In genomic region chr3:122414391-122414790, GRCh38 we compare ENCODE assay signal across 13 cellular contexts. TPM values are rescaled to one million over a fixed set of nuclear protein-coding genes. Genes with fewer than 3 reads are reported as not detected.
DNase-seq lines count a peak whose midpoint lies in the region; ATAC-seq, FAIRE-seq and TF ChIP-seq lines count a peak whose summit lies in the region.
"Had no signal": no experiment of that assay in that cellular context is flagged by ENCODE, and none has a peak within 500 bp of the region (broad histone marks: within the 10 kb centered on the region; RNA-seq: fewer than 3 reads in every experiment).

No MANE protein-coding gene starts in this region.

- dilution Hi-C loops in endothelial cell of umbilical vein (cut with MboI; ENCODE audit: extremely low pct_ligation_motif_present, low sequenced_read_pairs): no loop called here

- ATAC-seq in activated naive CD4-positive, alpha-beta T cell treated with anti-CD3 and anti-CD28 coated beads, Interleukin-2, amount 50 U/mL, for 72 hours: no peak
- ATAC-seq in T-helper 17 cell (no peak), Right ventricle myocardium inferior (no peak), GM21576 (IDR thresholded peaks at IDR 0.05; ENCODE audit: unreplicated experiment) (no peak)
- no peak for ATAC-seq in stimulated activated effector memory CD8-positive, alpha-beta T cell treated with anti-CD3 and anti-CD28 coated beads, Interleukin-12 subunit alpha, Interleukin-12 subunit beta, amount 100 ng/mL, for 72 hours
- ATAC-seq: Panc1 had no signal

- TF ChIP-seq CTCF in endothelial cell of umbilical vein (IDR thresholded peaks at IDR 0.05; ENCODE audit: extremely low read depth in 1 of 2, insufficient read depth in 1 of 2, low read depth in 1 of 2, low read length in 2 of 2): no peak

- no peak overlapping the region for H3K27ac Mint-ChIP-seq in activated naive CD4-positive, alpha-beta T cell treated with anti-CD3 and anti-CD28 coated beads, Interleukin-2, amount 50 U/mL, for 24 hours
- peak overlapping the region in 1 of 2 donors; percentile 96 for H3K27ac Mint-ChIP-seq in activated naive CD4-positive, alpha-beta T cell treated with anti-CD3 and anti-CD28 coated beads, Interleukin-2, amount 50 U/mL, for 72 hours
- H3K27ac Mint-ChIP-seq in T-helper 17 cell: peak overlapping the region; percentile 99
- peak overlapping the region; percentile 97 for H3K27ac Mint-ChIP-seq in stimulated activated effector memory CD8-positive, alpha-beta T cell treated with anti-CD3 and anti-CD28 coated beads, Interleukin-12 subunit alpha, Interleukin-12 subunit beta, amount 100 ng/mL, for 72 hours

- H3K9me3 Mint-ChIP-seq in activated naive CD4-positive, alpha-beta T cell treated with anti-CD3 and anti-CD28 coated beads, Interleukin-2, amount 50 U/mL, for 24 hours: no peaks in the 10 kb centered on the region
- no peaks in the 10 kb centered on the region for H3K9me3 Mint-ChIP-seq in activated naive CD4-positive, alpha-beta T cell treated with anti-CD3 and anti-CD28 coated beads, Interleukin-2, amount 50 U/mL, for 72 hours
- no peaks in the 10 kb centered on the region for H3K9me3 Mint-ChIP-seq in stimulated activated effector memory CD8-positive, alpha-beta T cell treated with anti-CD3 and anti-CD28 coated beads, Interleukin-12 subunit alpha, Interleukin-12 subunit beta, amount 100 ng/mL, for 72 hours

- no peaks in the 10 kb centered on the region for H3K9me1 ChIP-seq in endothelial cell of umbilical vein (replicated peaks; ENCODE audit: control insufficient read depth, extremely low read depth, insufficient read depth, low read length)

- H3K9me3 ChIP-seq in T-helper 17 cell (ENCODE audit: control insufficient read depth, low read length, poor library complexity, severe bottlenecking): no peaks in the 10 kb centered on the region
- no peaks in the 10 kb centered on the region for H3K9me3 ChIP-seq in endothelial cell of umbilical vein (replicated peaks; ENCODE audit: control insufficient read depth, insufficient read depth, low read length)
- H3K9me3 ChIP-seq: sigmoid colon, upper lobe of left lung had no signal

- no peak overlapping the region for H3K9ac ChIP-seq in endothelial cell of umbilical vein (replicated peaks; ENCODE audit: extremely low read depth, insufficient read depth, low read length)

- H4K20me1 ChIP-seq in endothelial cell of umbilical vein (replicated peaks; ENCODE audit: control insufficient read depth, extremely low read depth, insufficient read depth, low read length): no peaks in the 10 kb centered on the region

- H3K79me2 ChIP-seq in endothelial cell of umbilical vein (ENCODE audit: control insufficient read depth, insufficient read depth, low read length): peaks cover 10% of the 10 kb centered on the region

- FAIRE-seq in endothelial cell of umbilical vein (lab: Jason Lieb, UNC): peak; percentile 31

- no TSS peak for BruUV-seq in endothelial cell of umbilical vein (replicated peaks; lab: Mats Ljungman, UMichigan)

- TF ChIP-seq POLR2A in endothelial cell of umbilical vein (IDR thresholded peaks at IDR 0.05; ENCODE audit: low read depth, low read length): no peak

- H3K4me1 Mint-ChIP-seq in activated naive CD4-positive, alpha-beta T cell treated with anti-CD3 and anti-CD28 coated beads, Interleukin-2, amount 50 U/mL, for 24 hours: peaks cover 65% of the 10 kb centered on the region
- peaks cover 42% of the 10 kb centered on the region for H3K4me1 Mint-ChIP-seq in T-helper 17 cell
- peaks cover 50% of the 10 kb centered on the region for H3K4me1 Mint-ChIP-seq in stimulated activated effector memory CD8-positive, alpha-beta T cell treated with anti-CD3 and anti-CD28 coated beads, Interleukin-12 subunit alpha, Interleukin-12 subunit beta, amount 100 ng/mL, for 72 hours

- no peak overlapping the region for H3K27ac ChIP-seq in endothelial cell of umbilical vein (ENCODE audit: insufficient read depth, low read depth, low read length)

- H3K27me3 Mint-ChIP-seq in activated naive CD4-positive, alpha-beta T cell treated with anti-CD3 and anti-CD28 coated beads, Interleukin-2, amount 50 U/mL, for 24 hours: no peaks in the 10 kb centered on the region
- no peaks in the 10 kb centered on the region for H3K27me3 Mint-ChIP-seq in T-helper 17 cell

- peak overlapping the region; percentile 93 for H3K4me3 Mint-ChIP-seq in activated naive CD4-positive, alpha-beta T cell treated with anti-CD3 and anti-CD28 coated beads, Interleukin-2, amount 50 U/mL, for 24 hours
- peak overlapping the region; percentile 96 for H3K4me3 Mint-ChIP-seq in T-helper 17 cell
- peak overlapping the region; percentile 95 for H3K4me3 Mint-ChIP-seq in stimulated activated effector memory CD8-positive, alpha-beta T cell treated with anti-CD3 and anti-CD28 coated beads, Interleukin-12 subunit alpha, Interleukin-12 subunit beta, amount 100 ng/mL, for 72 hours

- H3K36me3 Mint-ChIP-seq in activated naive CD4-positive, alpha-beta T cell treated with anti-CD3 and anti-CD28 coated beads, Interleukin-2, amount 50 U/mL, for 24 hours: peaks cover 18% of the 10 kb centered on the region
- peaks cover 25% of the 10 kb centered on the region in 2 donors for H3K36me3 Mint-ChIP-seq in activated naive CD4-positive, alpha-beta T cell treated with anti-CD3 and anti-CD28 coated beads, Interleukin-2, amount 50 U/mL, for 72 hours
- peaks cover 5% of the 10 kb centered on the region for H3K36me3 Mint-ChIP-seq in T-helper 17 cell (ENCODE audit: low read depth)
- H3K36me3 Mint-ChIP-seq in stimulated activated effector memory CD8-positive, alpha-beta T cell treated with anti-CD3 and anti-CD28 coated beads, Interleukin-12 subunit alpha, Interleukin-12 subunit beta, amount 100 ng/mL, for 72 hours: peaks cover 92% of the 10 kb centered on the region

- H3K4me2 ChIP-seq in endothelial cell of umbilical vein (ENCODE audit: insufficient read depth, low read length): no peak overlapping the region

- peaks cover 9% of the 10 kb centered on the region for H3K4me1 ChIP-seq in endothelial cell of umbilical vein (ENCODE audit: control insufficient read depth, extremely low read depth, insufficient read depth, low read length)

- H3K36me3 ChIP-seq in endothelial cell of umbilical vein (ENCODE audit: control insufficient read depth in 2 of 2, extremely low read depth in 1 of 2, insufficient read depth in 2 of 2, low read length in 2 of 2): no peaks in the 10 kb centered on the region

- no peak overlapping the region for H2AFZ ChIP-seq in endothelial cell of umbilical vein (ENCODE audit: low read depth, low read length)

- H3K27me3 ChIP-seq in endothelial cell of umbilical vein (ENCODE audit: control insufficient read depth in 2 of 2, insufficient read depth in 2 of 2, low read length in 2 of 2): no peaks in the 10 kb centered on the region
- H3K27me3 ChIP-seq: sigmoid colon, upper lobe of left lung had no signal

- DNase-seq in activated naive CD4-positive, alpha-beta T cell treated with anti-CD3 and anti-CD28 coated beads, Interleukin-2, amount 50 U/mL, for 72 hours (ENCODE audit: low spot score in 2 of 2): no peak
- no peak for DNase-seq in T-helper 17 cell
- DNase-seq in endothelial cell of umbilical vein (ENCODE audit: low read depth, low spot score): no peak
- no peak for DNase-seq in stimulated activated effector memory CD8-positive, alpha-beta T cell treated with anti-CD3 and anti-CD28 coated beads, Interleukin-12 subunit alpha, Interleukin-12 subunit beta, amount 100 ng/mL, for 72 hours (ENCODE audit: low spot score in 2 of 2)
- no peak for DNase-seq in Right ventricle myocardium inferior (ENCODE audit: missing footprints)
- no peak for DNase-seq in C1 segment of cervical spinal cord (lab: John Stamatoyannopoulos, UW)
- DNase-seq: activated gamma-delta T cell treated with Interleukin-2 at 50 U/mL for 16 hours, hypothalamus, sigmoid colon, upper lobe of left lung had no signal

- CTCF ChIA-PET in endothelial cell of umbilical vein (lab: Charles Lee): interaction anchor here (1.8 kb wide), 1 partner anchor 265 kb away, joined by 7 read pairs; no protein-coding TSS in a partner anchor

- POLR2A ChIA-PET in endothelial cell of umbilical vein (lab: Charles Lee): no interaction called here

- intact Hi-C loops in endothelial cell of umbilical vein (cut with micrococcal nuclease): no loop called here
- intact Hi-C loops in Right ventricle myocardium inferior (cut with DNase I): no loop called here

- H3K4me3 ChIP-seq in endothelial cell of umbilical vein (replicated peaks in 1 of 3; ENCODE audit: insufficient read depth in 1 of 3, low read depth in 1 of 3, low read length in 3 of 3): no peak overlapping the region

RNA-seq across cellular contexts. Expression of gene WDR5B, which starts 1.5 kb away (rescaled TPM):
- 1 to 10 TPM; 2.3 to 3.1 TPM for total RNA-seq in activated naive CD4-positive, alpha-beta T cell treated with anti-CD3 and anti-CD28 coated beads, Interleukin-2, amount 50 U/mL, for 72 hours
- 1 to 10 TPM; 4.6 to 5.1 TPM for total RNA-seq in T-helper 17 cell
- total RNA-seq in endothelial cell of umbilical vein: 2.6 and 3.7 TPM in 2 replicates
- 1.6 and 1.8 TPM in 2 replicates for polyA plus RNA-seq in endothelial cell of umbilical vein
- 1.7 and 1.8 TPM in 2 replicates for polyA plus RNA-seq in endothelial cell of umbilical vein (2011; cell fraction: cytosol; rRNA removed)
- 1.5 and 2.6 TPM in 2 replicates for polyA plus RNA-seq in endothelial cell of umbilical vein (2011; cell fraction: nucleus; rRNA removed)
- 1.9 and 2.4 TPM in 2 replicates for polyA plus RNA-seq in endothelial cell of umbilical vein (2012)
- 2.9 and 3.3 TPM in 2 replicates for polyA minus RNA-seq in endothelial cell of umbilical vein
- 1.9 TPM for polyA minus RNA-seq in endothelial cell of umbilical vein (2011; cell fraction: cytosol; rRNA and poly(A)+ RNA removed)
- 3.8 and 5.8 TPM in 2 replicates for polyA minus RNA-seq in endothelial cell of umbilical vein (2011; cell fraction: nucleus; rRNA and poly(A)+ RNA removed)
- 2.5 TPM for total RNA-seq in Right ventricle myocardium inferior

RNA-seq across cellular contexts. Expression of gene FAM162A, which starts 30.4 kb away (rescaled TPM):
- total RNA-seq in activated naive CD4-positive, alpha-beta T cell treated with anti-CD3 and anti-CD28 coated beads, Interleukin-2, amount 50 U/mL, for 72 hours: 100 to 1,000 TPM in 1 of 2 donors, 10 to 100 TPM in 1; 51.2 to 194 TPM
- total RNA-seq in T-helper 17 cell: 10 to 100 TPM; 18.3 to 27.6 TPM
- total RNA-seq in endothelial cell of umbilical vein: 23.4 and 25.9 TPM in 2 replicates
- 8.2 and 12.6 TPM in 2 replicates for polyA plus RNA-seq in endothelial cell of umbilical vein
- 29.7 and 30.1 TPM in 2 replicates for polyA plus RNA-seq in endothelial cell of umbilical vein (2011; cell fraction: cytosol; rRNA removed)
- polyA plus RNA-seq in endothelial cell of umbilical vein (2011; cell fraction: nucleus; rRNA removed): 10.6 and 11.0 TPM in 2 replicates
- 41.5 and 51.6 TPM in 2 replicates for polyA plus RNA-seq in endothelial cell of umbilical vein (2012)
- 5.0 and 10.3 TPM in 2 replicates for polyA minus RNA-seq in endothelial cell of umbilical vein
- 9.2 TPM for polyA minus RNA-seq in endothelial cell of umbilical vein (2011; cell fraction: cytosol; rRNA and poly(A)+ RNA removed)
- 2.3 and 2.9 TPM in 2 replicates for polyA minus RNA-seq in endothelial cell of umbilical vein (2011; cell fraction: nucleus; rRNA and poly(A)+ RNA removed)
- total RNA-seq in Right ventricle myocardium inferior: 141 TPM

RNA-seq across cellular contexts. Expression of gene MIX23, which starts 31.4 kb away (rescaled TPM):
- 10 to 100 TPM; 52.0 to 99.6 TPM for total RNA-seq in activated naive CD4-positive, alpha-beta T cell treated with anti-CD3 and anti-CD28 coated beads, Interleukin-2, amount 50 U/mL, for 72 hours
- total RNA-seq in T-helper 17 cell (10 to 100 TPM; 13.7 to 17.1 TPM), endothelial cell of umbilical vein (43.6 and 53.5 TPM in 2 replicates), Right ventricle myocardium inferior (25.6 TPM)
- polyA plus RNA-seq in endothelial cell of umbilical vein: 3.7 and 4.5 TPM in 2 replicates
- 10.8 and 11.6 TPM in 2 replicates for polyA plus RNA-seq in endothelial cell of umbilical vein (2011; cell fraction: cytosol; rRNA removed)
- polyA plus RNA-seq in endothelial cell of umbilical vein (2011; cell fraction: nucleus; rRNA removed): 10.2 and 12.0 TPM in 2 replicates
- 31.2 and 52.4 TPM in 2 replicates for polyA plus RNA-seq in endothelial cell of umbilical vein (2012)
- 3.5 and 5.5 TPM in 2 replicates for polyA minus RNA-seq in endothelial cell of umbilical vein
- 20.7 TPM for polyA minus RNA-seq in endothelial cell of umbilical vein (2011; cell fraction: cytosol; rRNA and poly(A)+ RNA removed)
- polyA minus RNA-seq in endothelial cell of umbilical vein (2011; cell fraction: nucleus; rRNA and poly(A)+ RNA removed): 4.6 and 4.8 TPM in 2 replicates
